In the genomic region with DNA sequence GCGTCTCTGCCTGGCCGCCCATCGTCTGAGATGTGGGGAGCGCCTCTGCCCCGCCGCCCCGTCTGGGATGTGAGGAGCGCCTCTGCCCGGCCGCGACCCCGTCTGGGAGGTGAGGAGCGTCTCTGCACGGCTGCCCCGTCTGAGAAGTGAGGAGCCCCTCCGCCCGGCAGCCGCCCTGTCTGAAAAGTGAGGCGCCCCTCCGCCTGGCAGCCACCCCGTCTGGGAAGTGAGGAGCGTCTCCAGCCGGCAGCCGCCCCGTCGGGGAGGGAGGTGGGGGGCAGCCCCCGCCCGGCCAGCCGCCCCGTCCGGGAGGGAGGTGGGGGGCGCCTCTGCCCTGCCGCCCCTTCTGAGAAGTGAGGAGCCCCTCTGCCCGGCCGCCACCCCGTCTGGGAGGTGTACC, we compare ENCODE assay signal across 15 cellular contexts. TPM values are rescaled to one million over a fixed set of nuclear protein-coding genes. Genes with fewer than 3 reads are reported as not detected.
DNase-seq lines count a peak whose midpoint lies in the region; ATAC-seq and TF ChIP-seq lines count a peak whose summit lies in the region.
"Not testable (repeated sequence)": the region's sequence is repeated elsewhere in the genome, so short reads cannot be mapped to it uniquely, and the experiment has no call there.
"Had no signal": no experiment of that assay in that cellular context is flagged by ENCODE, and none has a peak within 500 bp of the region (broad histone marks: within the 10 kb centered on the region; RNA-seq: fewer than 3 reads in every experiment).

No MANE protein-coding gene starts in this region.

- not testable (repeated sequence) for H3K27ac ChIP-seq in CD4-positive, alpha-beta T cell (ENCODE audit: low read depth, low read length)

- H3K27me3 Mint-ChIP-seq in CD4-positive, alpha-beta T cell; activated B cell treated with CpG ODN at 0.5 μM for 24 hours; activated CD8-positive, alpha-beta T cell treated with anti-CD3 and anti-CD28 coated beads, Interleukin-2, amount 10 ng/mL, durations not matched to agents 7 days and 5 days (ENCODE audit: low read depth); activated naive CD4-positive, alpha-beta T cell treated with anti-CD3 and anti-CD28 coated beads for 36 hours (ENCODE audit: low read depth); central memory CD8-positive, alpha-beta T cell; naive B cell: not testable (repeated sequence)

- peaks cover 78% of the 10 kb centered on the region for H3K4me1 Mint-ChIP-seq in CD4-positive, alpha-beta T cell (ENCODE audit: low read depth)
- peaks cover 82% of the 10 kb centered on the region for H3K4me1 Mint-ChIP-seq in activated B cell treated with CpG ODN at 0.5 μM for 24 hours
- H3K4me1 Mint-ChIP-seq in activated CD8-positive, alpha-beta T cell treated with anti-CD3 and anti-CD28 coated beads, Interleukin-2, amount 10 ng/mL, durations not matched to agents 7 days and 5 days (ENCODE audit: low read depth), result peaks cover 82% of the 10 kb centered on the region
- peaks cover 82% of the 10 kb centered on the region for H3K4me1 Mint-ChIP-seq in activated naive CD4-positive, alpha-beta T cell treated with anti-CD3 and anti-CD28 coated beads for 36 hours (ENCODE audit: low read depth)
- H3K4me1 Mint-ChIP-seq in central memory CD8-positive, alpha-beta T cell, result peaks cover 71% of the 10 kb centered on the region
- H3K4me1 Mint-ChIP-seq in naive B cell, result peaks cover 62 to 75% (median 68%) of the 10 kb centered on the region in 3 donors
- peaks cover 78% of the 10 kb centered on the region for H3K4me1 Mint-ChIP-seq in stimulated activated effector memory CD8-positive, alpha-beta T cell treated with anti-CD3 and anti-CD28 coated beads, Interleukin-12 subunit alpha, Interleukin-12 subunit beta, amount 100 ng/mL, for 72 hours

- DNase-seq in CD4-positive, alpha-beta T cell; GM12865 (ENCODE audit: low read depth); activated B cell treated with CpG ODN at 0.5 μM for 24 hours; activated CD8-positive, alpha-beta T cell treated with anti-CD3 and anti-CD28 coated beads, Interleukin-2, amount 10 ng/mL, durations not matched to agents 7 days and 5 days; activated naive CD4-positive, alpha-beta T cell treated with anti-CD3 and anti-CD28 coated beads for 36 hours; central memory CD8-positive, alpha-beta T cell (ENCODE audit: low spot score in 2 of 2); naive B cell; stimulated activated effector memory CD8-positive, alpha-beta T cell treated with anti-CD3 and anti-CD28 coated beads, Interleukin-12 subunit alpha, Interleukin-12 subunit beta, amount 100 ng/mL, for 72 hours (ENCODE audit: low spot score in 2 of 2): not testable (repeated sequence)

- not testable (repeated sequence) for H3K27me3 ChIP-seq in CD4-positive, alpha-beta T cell (ENCODE audit: control insufficient read depth, insufficient read depth, low read length)

- peak overlapping the region; percentile 53 for H3K4me3 ChIP-seq in GM12865 (ENCODE audit: low read depth, low read length)

- H3K9me3 Mint-ChIP-seq in CD4-positive, alpha-beta T cell; activated B cell treated with CpG ODN at 0.5 μM for 24 hours; activated CD8-positive, alpha-beta T cell treated with anti-CD3 and anti-CD28 coated beads, Interleukin-2, amount 10 ng/mL, durations not matched to agents 7 days and 5 days (ENCODE audit: insufficient read depth); activated naive CD4-positive, alpha-beta T cell treated with anti-CD3 and anti-CD28 coated beads for 36 hours; central memory CD8-positive, alpha-beta T cell; naive B cell; stimulated activated effector memory CD8-positive, alpha-beta T cell treated with anti-CD3 and anti-CD28 coated beads, Interleukin-12 subunit alpha, Interleukin-12 subunit beta, amount 100 ng/mL, for 72 hours: not testable (repeated sequence)

- H3K9me3 ChIP-seq in CD4-positive, alpha-beta T cell (ENCODE audit: control insufficient read depth, low read length), result not testable (repeated sequence)

- POLR2A ChIA-PET in CD4-positive, alpha-beta T cell (lab: Charles Lee), result interaction anchor here (11.1 kb wide), 1 partner anchor 13 kb away, joined by 217 read pairs; the partner anchor contains the start of gene LCP1
- POLR2A ChIA-PET in activated B cell treated with CpG ODN at 0.5 μM for 24 hours (lab: Charles Lee), result not testable (repeated sequence)
- POLR2A ChIA-PET in activated CD8-positive, alpha-beta T cell treated with anti-CD3 and anti-CD28 coated beads, Interleukin-2, amount 10 ng/mL, durations not matched to agents 7 days and 5 days (lab: Charles Lee), result interaction anchor here (1.2 to 1.6 kb wide), 3 partner anchors 10 to 19 kb away, joined by 3 to 9 read pairs (median 3); partner anchors contain the start of gene LCP1

- H3K36me3 Mint-ChIP-seq in CD4-positive, alpha-beta T cell (ENCODE audit: low read depth), result peaks cover 73% of the 10 kb centered on the region
- H3K36me3 Mint-ChIP-seq in activated B cell treated with CpG ODN at 0.5 μM for 24 hours (ENCODE audit: low read depth) (peaks cover 71% of the 10 kb centered on the region), naive B cell (peaks cover 15 to 18% of the 10 kb centered on the region in 2 donors)
- H3K36me3 Mint-ChIP-seq in activated CD8-positive, alpha-beta T cell treated with anti-CD3 and anti-CD28 coated beads, Interleukin-2, amount 10 ng/mL, durations not matched to agents 7 days and 5 days (ENCODE audit: low read depth), result peaks cover 76% of the 10 kb centered on the region
- H3K36me3 Mint-ChIP-seq in activated naive CD4-positive, alpha-beta T cell treated with anti-CD3 and anti-CD28 coated beads for 36 hours (ENCODE audit: low read depth), result peaks cover 42% of the 10 kb centered on the region
- peaks cover 52% of the 10 kb centered on the region for H3K36me3 Mint-ChIP-seq in central memory CD8-positive, alpha-beta T cell (ENCODE audit: insufficient read depth)
- peaks cover 94% of the 10 kb centered on the region for H3K36me3 Mint-ChIP-seq in stimulated activated effector memory CD8-positive, alpha-beta T cell treated with anti-CD3 and anti-CD28 coated beads, Interleukin-12 subunit alpha, Interleukin-12 subunit beta, amount 100 ng/mL, for 72 hours

- H3K4me3 Mint-ChIP-seq in CD4-positive, alpha-beta T cell; activated CD8-positive, alpha-beta T cell treated with anti-CD3 and anti-CD28 coated beads, Interleukin-2, amount 10 ng/mL, durations not matched to agents 7 days and 5 days; activated naive CD4-positive, alpha-beta T cell treated with anti-CD3 and anti-CD28 coated beads for 36 hours; naive B cell: not testable (repeated sequence)
- H3K4me3 Mint-ChIP-seq in activated B cell treated with CpG ODN at 0.5 μM for 24 hours, result peak overlapping the region; percentile 11
- peak overlapping the region; percentile 65 for H3K4me3 Mint-ChIP-seq in central memory CD8-positive, alpha-beta T cell
- H3K4me3 Mint-ChIP-seq in stimulated activated effector memory CD8-positive, alpha-beta T cell treated with anti-CD3 and anti-CD28 coated beads, Interleukin-12 subunit alpha, Interleukin-12 subunit beta, amount 100 ng/mL, for 72 hours, result peak overlapping the region; percentile 89

- not testable (repeated sequence) for TF ChIP-seq CTCF in CD4-positive, alpha-beta T cell (IDR thresholded peaks at IDR 0.05); GM12865 (IDR thresholded peaks at IDR 0.05; ENCODE audit: insufficient read depth, low read depth, low read length, missing control alignments); activated B cell treated with CpG ODN at 0.5 μM for 24 hours (IDR thresholded peaks at IDR 0.05)

- not testable (repeated sequence) for ATAC-seq in CD4-positive, alpha-beta T cell (ENCODE audit: poor library complexity); activated B cell treated with CpG ODN at 0.5 μM for 24 hours (ENCODE audit: low read depth); activated CD8-positive, alpha-beta T cell treated with anti-CD3 and anti-CD28 coated beads, Interleukin-2, amount 10 ng/mL, durations not matched to agents 7 days and 5 days; central memory CD8-positive, alpha-beta T cell (replicated peaks; ENCODE audit: extremely low read depth, poor library complexity, severe bottlenecking); naive B cell (ENCODE audit: low read depth in 2 of 2); stimulated activated effector memory CD8-positive, alpha-beta T cell treated with anti-CD3 and anti-CD28 coated beads, Interleukin-12 subunit alpha, Interleukin-12 subunit beta, amount 100 ng/mL, for 72 hours

- CTCF ChIA-PET in CD4-positive, alpha-beta T cell (lab: Charles Lee), result interaction anchor here (4.2 kb wide), 1 partner anchor 13 kb away, joined by 38 read pairs; no protein-coding TSS in a partner anchor
- CTCF ChIA-PET in activated B cell treated with CpG ODN at 0.5 μM for 24 hours (lab: Charles Lee), result not testable (repeated sequence)
- CTCF ChIA-PET in activated CD8-positive, alpha-beta T cell treated with anti-CD3 and anti-CD28 coated beads, Interleukin-2, amount 10 ng/mL, durations not matched to agents 7 days and 5 days (lab: Charles Lee), result interaction anchor here (1.3 to 9.3 kb wide), 3 partner anchors 9 to 40 kb away, joined by 5 to 161 read pairs (median 37); no protein-coding TSS in a partner anchor
- CTCF ChIA-PET in activated naive CD4-positive, alpha-beta T cell treated with anti-CD3 and anti-CD28 coated beads for 36 hours (lab: Charles Lee), result interaction anchor here (1.2 kb wide), 1 partner anchor 16 kb away, joined by 4 read pairs; no protein-coding TSS in a partner anchor

- H3K27ac Mint-ChIP-seq in CD4-positive, alpha-beta T cell, result peak overlapping the region; percentile 98
- peak overlapping the region; percentile 79 for H3K27ac Mint-ChIP-seq in activated B cell treated with CpG ODN at 0.5 μM for 24 hours
- peak overlapping the region; percentile 40 for H3K27ac Mint-ChIP-seq in activated CD8-positive, alpha-beta T cell treated with anti-CD3 and anti-CD28 coated beads, Interleukin-2, amount 10 ng/mL, durations not matched to agents 7 days and 5 days
- peak overlapping the region; percentile 62 for H3K27ac Mint-ChIP-seq in activated naive CD4-positive, alpha-beta T cell treated with anti-CD3 and anti-CD28 coated beads for 36 hours
- H3K27ac Mint-ChIP-seq in central memory CD8-positive, alpha-beta T cell (ENCODE audit: low read depth), result peak overlapping the region; percentile 89
- H3K27ac Mint-ChIP-seq in naive B cell, result peak overlapping the region in 4 of 6 donors; percentile 28 to 86 (median 64)
- peak overlapping the region; percentile 84 for H3K27ac Mint-ChIP-seq in stimulated activated effector memory CD8-positive, alpha-beta T cell treated with anti-CD3 and anti-CD28 coated beads, Interleukin-12 subunit alpha, Interleukin-12 subunit beta, amount 100 ng/mL, for 72 hours

- intact Hi-C loops in CD4-positive, alpha-beta T cell (cut with DNase I, micrococcal nuclease), result loop anchor here in 1 of 2 experiments (5.0 to 10.0 kb wide), 2 partner anchors 52 to 125 kb away; partner anchors contain the start of gene LRRC63
- intact Hi-C loops in activated B cell treated with CpG ODN at 0.5 μM for 24 hours (cut with micrococcal nuclease), result loop anchor here (10.0 kb wide), 1 partner anchor 818 kb away; the partner anchor contains the start of gene TPT1
- intact Hi-C loops in activated naive CD4-positive, alpha-beta T cell treated with anti-CD3 and anti-CD28 coated beads for 36 hours (cut with micrococcal nuclease), result loop anchor here (10.0 kb wide), 1 partner anchor 828 kb away; no protein-coding TSS in a partner anchor

RNA-seq across cellular contexts. Expression of gene LCP1, which starts 19.2 kb away (rescaled TPM):
- total RNA-seq in CD4-positive, alpha-beta T cell, result 100 to 1,000 TPM; 266 to 276 TPM
- total RNA-seq in activated B cell treated with CpG ODN at 0.5 μM for 24 hours, result 948 and 977 TPM in 2 replicates
- 1,000 to 10,000 TPM; 1,296 to 1,321 TPM for total RNA-seq in activated CD8-positive, alpha-beta T cell treated with anti-CD3 and anti-CD28 coated beads, Interleukin-2, amount 10 ng/mL, durations not matched to agents 7 days and 5 days
- total RNA-seq in activated naive CD4-positive, alpha-beta T cell treated with anti-CD3 and anti-CD28 coated beads for 36 hours, result 1,000 to 10,000 TPM; 1,008 to 1,043 TPM
- polyA plus RNA-seq in naive B cell (ENCODE audit: low read depth in 6 of 6), result 1,000 to 10,000 TPM in 1 of 6 donors, 100 to 1,000 TPM in 5; 701 to 1,116 (median 814) TPM
- total RNA-seq: SJCRH30 had no signal

RNA-seq across cellular contexts. Expression of gene LRRC63, which starts 49.0 kb away (rescaled TPM):
- under 1 TPM in 1 of 2 experiments, not detected in 1; 0.17 TPM for total RNA-seq in CD4-positive, alpha-beta T cell
- 0.10 TPM in 1 of 2 replicates, not detected in the other for total RNA-seq in activated B cell treated with CpG ODN at 0.5 μM for 24 hours
- total RNA-seq in activated CD8-positive, alpha-beta T cell treated with anti-CD3 and anti-CD28 coated beads, Interleukin-2, amount 10 ng/mL, durations not matched to agents 7 days and 5 days, result 1 to 10 TPM; 1.7 to 2.2 TPM
- under 1 TPM; 0.24 to 0.32 TPM for total RNA-seq in activated naive CD4-positive, alpha-beta T cell treated with anti-CD3 and anti-CD28 coated beads for 36 hours
- polyA plus RNA-seq in naive B cell (ENCODE audit: low read depth in 6 of 6), result not detected
- total RNA-seq: PC-9, Right ventricle myocardium inferior had no signal

RNA-seq across cellular contexts. Expression of gene CPB2, which starts 57.9 kb away (rescaled TPM):
- not detected for total RNA-seq in CD4-positive, alpha-beta T cell
- total RNA-seq in activated B cell treated with CpG ODN at 0.5 μM for 24 hours, result not detected in 2 replicates
- not detected for total RNA-seq in activated CD8-positive, alpha-beta T cell treated with anti-CD3 and anti-CD28 coated beads, Interleukin-2, amount 10 ng/mL, durations not matched to agents 7 days and 5 days
- not detected for total RNA-seq in activated naive CD4-positive, alpha-beta T cell treated with anti-CD3 and anti-CD28 coated beads for 36 hours
- under 1 TPM in 1 of 6 donors, not detected in 5; 0.20 TPM for polyA plus RNA-seq in naive B cell (ENCODE audit: low read depth in 6 of 6)
- total RNA-seq: A172, Calu3, NCI-H460, PC-9, Right ventricle myocardium inferior, RPMI7951, SJCRH30 had no signal

Comparison
In these comparisons a context has a peak if more than half of its experiments do, and no peak if none do; other contexts are left out.
1. H3K27ac Mint-ChIP-seq: peak in every context shown above with its lines; median percentile 98 in CD4-positive, alpha-beta T cell; 89 in central memory CD8-positive, alpha-beta T cell; 84 in stimulated activated effector memory CD8-positive, alpha-beta T cell treated with anti-CD3 and anti-CD28 coated beads, Interleukin-12 subunit alpha, Interleukin-12 subunit beta, amount 100 ng/mL, for 72 hours; 79 in activated B cell treated with CpG ODN at 0.5 μM for 24 hours; 64 in naive B cell; 62 in activated naive CD4-positive, alpha-beta T cell treated with anti-CD3 and anti-CD28 coated beads for 36 hours; 40 in activated CD8-positive, alpha-beta T cell treated with anti-CD3 and anti-CD28 coated beads, Interleukin-2, amount 10 ng/mL, durations not matched to agents 7 days and 5 days.